In the genomic region with DNA sequence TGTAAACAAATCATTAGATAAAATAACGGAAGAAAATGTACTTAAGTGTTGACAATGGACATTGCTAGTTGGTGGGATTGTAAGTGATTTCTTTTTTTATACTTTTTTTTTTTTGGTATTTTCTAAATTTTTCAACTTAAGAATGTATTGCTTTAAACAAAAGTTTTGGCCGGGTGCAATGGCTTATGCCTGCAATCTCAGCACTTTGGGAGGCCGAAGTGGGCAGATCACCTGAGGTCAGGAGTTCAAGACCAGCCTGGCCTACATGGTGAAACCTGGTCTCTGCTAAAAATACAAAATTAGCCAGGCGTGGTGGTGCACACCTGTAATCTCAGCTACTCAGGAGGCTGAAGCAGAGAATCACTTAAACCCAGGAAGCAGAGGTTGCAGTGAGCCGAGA, we compare ENCODE assay signal across 4 cellular contexts. TPM values are rescaled to one million over a fixed set of nuclear protein-coding genes. Genes with fewer than 3 reads are reported as not detected.
DNase-seq lines count a peak whose midpoint lies in the region; TF ChIP-seq lines count a peak whose summit lies in the region.
"Not testable (repeated sequence)": the region's sequence is repeated elsewhere in the genome, so short reads cannot be mapped to it uniquely, and the experiment has no call there.

No MANE protein-coding gene starts in this region.

- H3K27ac ChIP-seq in BLaER1 treated with 17β-estradiol and CSF1 and Interleukin-3, amounts not matched to agents 10 nM and 100 nM: peak overlapping the region in 7 of 11 experiments; percentile 28 to 92 (median 67); a peak in 12 of 22 replicates
- H3K27ac ChIP-seq in esophagus muscularis mucosa (replicated peaks in 1 of 4): not testable (repeated sequence)

- H3K4me1 ChIP-seq in BLaER1 treated with 17β-estradiol and CSF1 and Interleukin-3, amounts not matched to agents 10 nM and 100 nM: peaks cover 22 to 72% (median 55%) of the 10 kb centered on the region in 10 experiments; a peak in 18 of 20 replicates
- H3K4me1 ChIP-seq in esophagus muscularis mucosa: peaks cover 3 to 19% (median 13%) of the 10 kb centered on the region in 4 donors

- not testable (repeated sequence) for TF ChIP-seq POLR2A in esophagus muscularis mucosa (IDR thresholded peaks at IDR 0.05; ENCODE audit: low read depth)

- H3K27me3 ChIP-seq in BLaER1 treated with 17β-estradiol and CSF1 and Interleukin-3, amounts not matched to agents 10 nM and 100 nM; esophagus muscularis mucosa: not testable (repeated sequence)

- not testable (repeated sequence) for H3K4me3 ChIP-seq in BLaER1 treated with 17β-estradiol and CSF1 and Interleukin-3, amounts not matched to agents 10 nM and 100 nM; esophagus muscularis mucosa

- not testable (repeated sequence) for H3K9me3 ChIP-seq in BLaER1 treated with 17β-estradiol and CSF1 and Interleukin-3, amounts not matched to agents 10 nM and 100 nM (replicated peaks in 1 of 11); esophagus muscularis mucosa

- WGBS in esophagus muscularis mucosa: 74% methylated on average over 5 of the region's 5 CpGs

- not testable (repeated sequence) for DNase-seq in CD14-positive monocyte (ENCODE audit: low spot score)
- DNase-seq in esophagus muscularis mucosa (ENCODE audit: extremely low spot score): peak; percentile 86

- H3K4me1 Mint-ChIP-seq in CD14-positive monocyte: peaks cover 51% of the 10 kb centered on the region
- H3K4me1 Mint-ChIP-seq in dendritic cell treated with granulocyte-macrophage colony-stimulating factor and Interleukin-4, amounts not matched to agents 40 ng/mL and 50 ng/mL, for 4 days (ENCODE audit: low read depth): peaks cover 38% of the 10 kb centered on the region

- TF ChIP-seq CTCF in CD14-positive monocyte (IDR thresholded peaks at IDR 0.05); esophagus muscularis mucosa (IDR thresholded peaks at IDR 0.05): not testable (repeated sequence)

- peak overlapping the region in 1 of 2 donors; percentile 26 for H3K4me3 Mint-ChIP-seq in CD14-positive monocyte
- H3K4me3 Mint-ChIP-seq in dendritic cell treated with granulocyte-macrophage colony-stimulating factor and Interleukin-4, amounts not matched to agents 40 ng/mL and 50 ng/mL, for 4 days: not testable (repeated sequence)

- not testable (repeated sequence) for H4K20me1 ChIP-seq in BLaER1 treated with 17β-estradiol and CSF1 and Interleukin-3, amounts not matched to agents 10 nM and 100 nM

- peak overlapping the region; percentile 37 to 99 (median 71); a peak in 18 of 22 replicates for H3K4me2 ChIP-seq in BLaER1 treated with 17β-estradiol and CSF1 and Interleukin-3, amounts not matched to agents 10 nM and 100 nM

- peak overlapping the region in 5 of 7 donors; percentile 24 to 88 (median 46) for H3K27ac Mint-ChIP-seq in CD14-positive monocyte
- H3K27ac Mint-ChIP-seq in dendritic cell treated with granulocyte-macrophage colony-stimulating factor and Interleukin-4, amounts not matched to agents 40 ng/mL and 50 ng/mL, for 4 days: peak overlapping the region; percentile 97

- intact Hi-C loops in CD14-positive monocyte (cut with micrococcal nuclease); dendritic cell treated with granulocyte-macrophage colony-stimulating factor and Interleukin-4, amounts not matched to agents 40 ng/mL and 50 ng/mL, for 4 days (cut with micrococcal nuclease); esophagus muscularis mucosa (cut with DNase I): not testable (repeated sequence)

- peak overlapping the region in 2 of 11 experiments; percentile 30 to 41; a peak in 4 of 22 replicates for H3K9ac ChIP-seq in BLaER1 treated with 17β-estradiol and CSF1 and Interleukin-3, amounts not matched to agents 10 nM and 100 nM

- not testable (repeated sequence) for H3K9me3 Mint-ChIP-seq in CD14-positive monocyte; dendritic cell treated with granulocyte-macrophage colony-stimulating factor and Interleukin-4, amounts not matched to agents 40 ng/mL and 50 ng/mL, for 4 days

- not testable (repeated sequence) for TF ChIP-seq EP300 in esophagus muscularis mucosa (IDR thresholded peaks at IDR 0.05)

- not testable (repeated sequence) for H3K36me3 Mint-ChIP-seq in CD14-positive monocyte; dendritic cell treated with granulocyte-macrophage colony-stimulating factor and Interleukin-4, amounts not matched to agents 40 ng/mL and 50 ng/mL, for 4 days (ENCODE audit: low read depth)

- H3K36me3 ChIP-seq in BLaER1 treated with 17β-estradiol and CSF1 and Interleukin-3, amounts not matched to agents 10 nM and 100 nM; esophagus muscularis mucosa: not testable (repeated sequence)

- H3K27me3 Mint-ChIP-seq in CD14-positive monocyte (ENCODE audit: low read depth in 3 of 3); dendritic cell treated with granulocyte-macrophage colony-stimulating factor and Interleukin-4, amounts not matched to agents 40 ng/mL and 50 ng/mL, for 4 days: not testable (repeated sequence)

RNA-seq across cellular contexts. Expression of gene ACER3, which starts 5.0 kb away (rescaled TPM):
- 10 to 100 TPM; 22.9 to 45.4 TPM for polyA plus RNA-seq in CD14-positive monocyte
- total RNA-seq in esophagus muscularis mucosa: 10 to 100 TPM; 10.5 to 12.8 (median 11.2) TPM
